21 cellular contexts compared by ENCODE assay signal in the genomic region with DNA sequence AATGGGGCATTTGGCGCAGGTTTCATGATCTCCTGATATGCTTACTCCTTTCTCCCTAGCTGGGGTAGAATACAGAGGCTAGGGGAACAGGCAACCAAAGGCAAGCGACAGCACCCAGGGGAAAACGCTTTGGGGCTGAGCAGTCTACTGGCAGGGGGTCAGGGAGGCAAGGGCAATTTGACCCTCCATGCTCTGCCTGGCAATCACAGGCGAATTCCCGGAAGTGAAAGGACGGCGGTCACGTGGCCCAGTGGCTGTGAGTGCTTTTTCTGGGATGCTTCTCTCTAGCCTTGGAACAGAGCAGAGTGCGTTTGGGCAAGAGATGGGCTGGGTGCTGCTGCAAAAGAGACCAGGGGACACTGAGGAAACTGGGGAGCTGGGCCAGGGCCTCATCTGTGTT. TPM values are rescaled to one million over a fixed set of nuclear protein-coding genes. Genes with fewer than 3 reads are reported as not detected.
DNase-seq lines count a peak whose midpoint lies in the region; ATAC-seq, FAIRE-seq and TF ChIP-seq lines count a peak whose summit lies in the region.
"Had no signal": no experiment of that assay in that cellular context is flagged by ENCODE, and none has a peak within 500 bp of the region (broad histone marks: within the 10 kb centered on the region; RNA-seq: fewer than 3 reads in every experiment).

No MANE protein-coding gene starts in this region.

- no peaks in the 10 kb centered on the region for H3K9me3 ChIP-seq in kidney (ENCODE audit: control insufficient read depth in 1 of 2, low read length in 2 of 2)
- no peaks in the 10 kb centered on the region for H3K9me3 ChIP-seq in skeletal muscle tissue (ENCODE audit: control insufficient read depth in 3 of 3, low read length in 3 of 3)
- H3K9me3 ChIP-seq: SK-N-SH had no signal

- H3K9me3 Mint-ChIP-seq in stimulated activated naive CD8-positive, alpha-beta T cell treated with anti-CD3 and anti-CD28 coated beads, Interleukin-15, Interleukin-2, amounts not matched to agents 100 ng/mL and 50 ng/mL, for 24 hours = no peaks in the 10 kb centered on the region
- H3K9me3 Mint-ChIP-seq: brain; CD4-positive, alpha-beta T cell; dendritic cell treated with granulocyte-macrophage colony-stimulating factor and Interleukin-4, amounts not matched to agents 40 ng/mL and 50 ng/mL, for 4 days; natural killer cell had no signal

- peaks cover 68 to 79% of the 10 kb centered on the region in 2 donors for H3K36me3 ChIP-seq in kidney (ENCODE audit: control insufficient read depth in 1 of 2, insufficient read depth in 2 of 2, low read length in 2 of 2)
- H3K36me3 ChIP-seq in skeletal muscle tissue (ENCODE audit: control insufficient read depth in 3 of 3, insufficient read depth in 3 of 3, low read length in 3 of 3) = peaks cover 39 to 51% (median 40%) of the 10 kb centered on the region in 3 donors

- no peak for FAIRE-seq in kidney (lab: Jason Lieb, UNC)
- FAIRE-seq: urothelium cell line had no signal

- intact Hi-C loops in kidney (cut with DNase I) = no loop called here

- peak overlapping the region in 1 of 2 donors; percentile 94 for H3K9ac ChIP-seq in kidney (ENCODE audit: low read length in 2 of 2)
- H3K9ac ChIP-seq in skeletal muscle tissue (ENCODE audit: low read depth in 1 of 3, low read length in 3 of 3) = peak overlapping the region in 1 of 3 donors; percentile 28
- H3K9ac ChIP-seq: SK-N-SH had no signal

- H3K4me1 Mint-ChIP-seq in stimulated activated naive CD8-positive, alpha-beta T cell treated with anti-CD3 and anti-CD28 coated beads, Interleukin-15, Interleukin-2, amounts not matched to agents 100 ng/mL and 50 ng/mL, for 24 hours (ENCODE audit: low read depth) = peaks cover 1% of the 10 kb centered on the region

- H3K27me3 ChIP-seq in skeletal muscle tissue (ENCODE audit: control insufficient read depth in 3 of 3, insufficient read depth in 3 of 3, low read length in 3 of 3) = no peaks in the 10 kb centered on the region

- peak overlapping the region; percentile 27 for H3K27ac Mint-ChIP-seq in stimulated activated naive CD8-positive, alpha-beta T cell treated with anti-CD3 and anti-CD28 coated beads, Interleukin-15, Interleukin-2, amounts not matched to agents 100 ng/mL and 50 ng/mL, for 24 hours
- H3K27ac Mint-ChIP-seq: CD4-positive, alpha-beta T cell; natural killer cell; progenitor cell of endocrine pancreas had no signal

- ATAC-seq in stimulated activated naive CD8-positive, alpha-beta T cell treated with anti-CD3 and anti-CD28 coated beads, Interleukin-15, Interleukin-2, amounts not matched to agents 100 U/mL and 50 U/mL, for 24 hours = no peak
- ATAC-seq in GM21576 (IDR thresholded peaks at IDR 0.05; ENCODE audit: unreplicated experiment) = no peak
- ATAC-seq: natural killer cell had no signal

- DNase-seq in stimulated activated naive CD8-positive, alpha-beta T cell treated with anti-CD3 and anti-CD28 coated beads, Interleukin-15, Interleukin-2, amounts not matched to agents 100 U/mL and 50 U/mL, for 24 hours = no peak
- DNase-seq in kidney = no peak
- no peak for DNase-seq in nucleus accumbens (lab: John Stamatoyannopoulos, UW)
- no peak for DNase-seq in amniotic stem cell (lab: John Stamatoyannopoulos, UW)
- no peak for DNase-seq in NCI-H2081 treated with DMSO at 0.1 percent for 48 hours (lab: John Stamatoyannopoulos, UW)
- DNase-seq: activated CD4-positive, alpha-beta T cell treated with anti-CD3 and anti-CD28 coated beads for 1 hour; activated CD8-positive, alpha-beta memory T cell treated with anti-CD3 and anti-CD28 coated beads, Interleukin-2, amount 50 U/mL, for 4 hours; activated naive CD4-positive, alpha-beta T cell treated with anti-CD3 and anti-CD28 coated beads, Interleukin-2, amount 50 U/mL, for 16 hours; CD4-positive, alpha-beta T cell; DMS53; natural killer cell; NCI-H2227 treated with DMSO at 0.1 percent for 48 hours; SK-N-SH; stimulated activated CD4-positive, alpha-beta T cell treated with anti-CD3 and anti-CD28 coated beads, Interleukin-12 subunit alpha, Interleukin-12 subunit beta, amount 100 ng/mL, for 4 hours had no signal

- H3K4me1 ChIP-seq in kidney (ENCODE audit: control insufficient read depth in 1 of 2, insufficient read depth in 1 of 2, low read depth in 1 of 2, low read length in 2 of 2) = peaks cover 31 to 32% of the 10 kb centered on the region in 2 donors
- H3K4me1 ChIP-seq in skeletal muscle tissue (ENCODE audit: control insufficient read depth in 3 of 3, insufficient read depth in 3 of 3, low read length in 3 of 3) = peaks cover 88 to 91% (median 90%) of the 10 kb centered on the region in 3 donors

- H3K4me3 ChIP-seq in kidney (ENCODE audit: low read length in 2 of 2) = peak overlapping the region; percentile 92 to 94
- no peak overlapping the region for H3K4me3 ChIP-seq in skeletal muscle tissue (ENCODE audit: low read length in 3 of 3)

- H3K27ac ChIP-seq in kidney (ENCODE audit: low read depth in 2 of 2, low read length in 2 of 2) (peak overlapping the region; percentile 96 to 98), skeletal muscle tissue (ENCODE audit: low read depth, low read length) (peak overlapping the region; percentile 87)

- peaks cover 44% of the 10 kb centered on the region for H3K36me3 Mint-ChIP-seq in stimulated activated naive CD8-positive, alpha-beta T cell treated with anti-CD3 and anti-CD28 coated beads, Interleukin-15, Interleukin-2, amounts not matched to agents 100 ng/mL and 50 ng/mL, for 24 hours (ENCODE audit: low read depth)
- H3K36me3 Mint-ChIP-seq: natural killer cell had no signal

- TF ChIP-seq CTCF in kidney (IDR thresholded peaks at IDR 0.05; ENCODE audit: borderline replicate concordance, extremely low read depth, insufficient read depth) = no peak

- peaks cover 5% of the 10 kb centered on the region for H3K27me3 Mint-ChIP-seq in stimulated activated naive CD8-positive, alpha-beta T cell treated with anti-CD3 and anti-CD28 coated beads, Interleukin-15, Interleukin-2, amounts not matched to agents 100 ng/mL and 50 ng/mL, for 24 hours
- H3K27me3 Mint-ChIP-seq: CD4-positive, alpha-beta T cell; dendritic cell treated with granulocyte-macrophage colony-stimulating factor and Interleukin-4, amounts not matched to agents 40 ng/mL and 50 ng/mL, for 4 days; progenitor cell of endocrine pancreas had no signal

- no peak overlapping the region for H3K4me3 Mint-ChIP-seq in stimulated activated naive CD8-positive, alpha-beta T cell treated with anti-CD3 and anti-CD28 coated beads, Interleukin-15, Interleukin-2, amounts not matched to agents 100 ng/mL and 50 ng/mL, for 24 hours
- H3K4me3 Mint-ChIP-seq: brain; CD4-positive, alpha-beta T cell; dendritic cell treated with granulocyte-macrophage colony-stimulating factor and Interleukin-4, amounts not matched to agents 40 ng/mL and 50 ng/mL, for 4 days; natural killer cell had no signal

RNA-seq across cellular contexts. Expression of gene GPX3, which starts 5.7 kb away (rescaled TPM):
- total RNA-seq in kidney (1,327 TPM), skeletal muscle tissue (33.4 TPM)
- polyA plus RNA-seq in kidney (ENCODE audit: insufficient read depth, low read depth, low replicate concordance) = 27,893 TPM

RNA-seq across cellular contexts. Expression of gene TNIP1, which starts 54.7 kb away (rescaled TPM):
- total RNA-seq in kidney (132 TPM), skeletal muscle tissue (42.8 TPM)
- polyA plus RNA-seq in kidney (ENCODE audit: insufficient read depth, low read depth, low replicate concordance) = 109 TPM

Comparison
In these comparisons a context has a peak if more than half of its experiments do, and no peak if none do; other contexts are left out.
1. H3K4me3 ChIP-seq: peak in kidney (2 of 2); none in skeletal muscle tissue (0 of 3).
2. RNA of gene GPX3, which starts 5.7 kb away (total RNA-seq): 1,327 TPM in kidney (single experiment); 33.4 TPM in skeletal muscle tissue (single experiment); every median in the first group is over 10 times any median in the second.